Comparison of ENCODE assay signal across 12 cellular contexts in genomic region chr12:72282721-72283120, GRCh38. TPM values are rescaled to one million over a fixed set of nuclear protein-coding genes. Genes with fewer than 3 reads are reported as not detected.
DNase-seq lines count a peak whose midpoint lies in the region; FAIRE-seq and TF ChIP-seq lines count a peak whose summit lies in the region.
"Had no signal": no experiment of that assay in that cellular context is flagged by ENCODE, and none has a peak within 500 bp of the region (broad histone marks: within the 10 kb centered on the region; RNA-seq: fewer than 3 reads in every experiment).

No MANE protein-coding gene starts in this region.

- no peak overlapping the region for H3K27ac ChIP-seq in mammary epithelial cell (ENCODE audit: insufficient read depth, low read depth, low read length)

- H2AFZ ChIP-seq in mammary epithelial cell (ENCODE audit: low read depth, low read length) = peak overlapping the region; percentile 17

- H3K4me3 ChIP-seq in mammary epithelial cell (replicated peaks in 1 of 3; ENCODE audit: insufficient read depth in 1 of 3, low read depth in 2 of 3, low read length in 3 of 3) = no peak overlapping the region

- DNase-seq in Ammon's horn (ENCODE audit: low spot score) (peak; percentile 53), HFFc6 (peak; percentile 71), mammary epithelial cell (peak; percentile 51), medulla oblongata (ENCODE audit: extremely low spot score) (peak; percentile 51), HTR-8/SVneo (ENCODE audit: insufficient read length, low spot score) (no peak), GM19238 (ENCODE audit: insufficient read length, low spot score) (no peak)
- no peak for DNase-seq in stimulated activated CD4-positive, alpha-beta T cell treated with anti-CD3 and anti-CD28 coated beads, Interleukin-2, amount 100 ng/mL, for 24 hours
- DNase-seq in activated naive CD8-positive, alpha-beta T cell treated with anti-CD3 and anti-CD28 coated beads for 36 hours = no peak
- DNase-seq: amniotic stem cell; stimulated activated naive B cell treated with anti-CD40 and anti-IgM and Interleukin-4, amounts not matched to agents 10 μg/mL and 1 μg/mL and 100 μg/mL, for 72 hours had no signal

- no peak overlapping the region for H3K9ac ChIP-seq in mammary epithelial cell (ENCODE audit: insufficient read depth, low read length)

- no peak for FAIRE-seq in HTR-8/SVneo (lab: Jason Lieb, UNC)

- H3K9me3 ChIP-seq in mammary epithelial cell (replicated peaks; ENCODE audit: insufficient read depth, low read length) = no peaks in the 10 kb centered on the region

- no peaks in the 10 kb centered on the region; the same call in none of the 2 replicates for H3K27me3 Mint-ChIP-seq in HFFc6 (ENCODE audit: insufficient read depth)
- peaks cover 5% of the 10 kb centered on the region for H3K27me3 Mint-ChIP-seq in activated naive CD8-positive, alpha-beta T cell treated with anti-CD3 and anti-CD28 coated beads for 36 hours

- peak overlapping the region; percentile 70 for H3K27ac Mint-ChIP-seq in HFFc6
- no peak overlapping the region for H3K27ac Mint-ChIP-seq in activated naive CD8-positive, alpha-beta T cell treated with anti-CD3 and anti-CD28 coated beads for 36 hours
- H3K27ac Mint-ChIP-seq: stimulated activated naive B cell treated with anti-CD40 and anti-IgM and Interleukin-4, amounts not matched to agents 10 μg/mL and 1 μg/mL and 100 μg/mL, for 72 hours had no signal

- TF ChIP-seq CTCF in HFFc6 (IDR thresholded peaks at IDR 0.05) (peak; percentile 81), mammary epithelial cell (conservative IDR thresholded peaks at IDR 0.05 in 1 of 2, IDR thresholded peaks at IDR 0.05 in 1 of 2; ENCODE audit: extremely low read depth in 1 of 2, insufficient read depth in 1 of 2, low read depth in 1 of 2, low read length in 2 of 2) (peak; percentile 65 to 82)

- dilution Hi-C loops in mammary epithelial cell (cut with HindIII; ENCODE audit: low sequenced_read_pairs) = no loop called here

- intact Hi-C loops in mammary epithelial cell (cut with micrococcal nuclease) = loop anchor here (1.0 kb wide), 3 partner anchors 18 to 265 kb away; no protein-coding TSS in a partner anchor

- no peaks in the 10 kb centered on the region for H3K36me3 ChIP-seq in mammary epithelial cell (ENCODE audit: insufficient read depth, low read length)

- no peaks in the 10 kb centered on the region for H4K20me1 ChIP-seq in mammary epithelial cell (ENCODE audit: insufficient read depth, low read length)

- no peak overlapping the region for H3K4me2 ChIP-seq in mammary epithelial cell (ENCODE audit: insufficient read depth, low read depth, low read length)

- 14% methylated on average over 1 of the region's 1 CpG for WGBS in mammary epithelial cell (ENCODE audit: low coverage, missing lambda C conversion rate)

- H3K79me2 ChIP-seq in mammary epithelial cell (ENCODE audit: insufficient read depth, low read length) = peaks cover 24% of the 10 kb centered on the region

- H3K27me3 ChIP-seq in mammary epithelial cell (ENCODE audit: insufficient read depth, low read length) = no peaks in the 10 kb centered on the region

- H3K4me3 Mint-ChIP-seq in HFFc6 = peak overlapping the region; percentile 31; the same call in 1 of the 2 replicates
- H3K4me3 Mint-ChIP-seq in activated naive CD8-positive, alpha-beta T cell treated with anti-CD3 and anti-CD28 coated beads for 36 hours = no peak overlapping the region
- H3K4me3 Mint-ChIP-seq: stimulated activated naive B cell treated with anti-CD40 and anti-IgM and Interleukin-4, amounts not matched to agents 10 μg/mL and 1 μg/mL and 100 μg/mL, for 72 hours had no signal

- H3K9me3 Mint-ChIP-seq in HFFc6 = peaks cover 14% of the 10 kb centered on the region
- peaks cover 1% of the 10 kb centered on the region for H3K9me3 Mint-ChIP-seq in activated naive CD8-positive, alpha-beta T cell treated with anti-CD3 and anti-CD28 coated beads for 36 hours

- CTCF ChIA-PET in mammary epithelial cell (lab: Charles Lee; ENCODE audit: low non-redundant PET) = interaction anchor here (0.7 kb wide), 1 partner anchor 347 kb away, joined by 3 read pairs; no protein-coding TSS in a partner anchor

- H3K36me3 Mint-ChIP-seq in HFFc6 (ENCODE audit: low read depth) = peaks cover 31% of the 10 kb centered on the region
- no peaks in the 10 kb centered on the region for H3K36me3 Mint-ChIP-seq in activated naive CD8-positive, alpha-beta T cell treated with anti-CD3 and anti-CD28 coated beads for 36 hours
- H3K36me3 Mint-ChIP-seq: stimulated activated naive B cell treated with anti-CD40 and anti-IgM and Interleukin-4, amounts not matched to agents 10 μg/mL and 1 μg/mL and 100 μg/mL, for 72 hours had no signal

- no TSS peak for BruUV-seq in mammary epithelial cell (replicated peaks; lab: Mats Ljungman, UMichigan)

- H3K4me1 ChIP-seq in mammary epithelial cell (ENCODE audit: insufficient read depth, low read length) = peaks cover 21% of the 10 kb centered on the region

- in situ Hi-C loops in mammary epithelial cell (cut with MboI; ENCODE audit: low sequenced_read_pairs in 2 of 2) = loop anchor here in 1 of 2 donors (10.0 kb wide), 1 partner anchor 268 kb away; no protein-coding TSS in a partner anchor

- H3K4me1 Mint-ChIP-seq in HFFc6 (ENCODE audit: low read depth) = peaks cover 94% of the 10 kb centered on the region
- H3K4me1 Mint-ChIP-seq in activated naive CD8-positive, alpha-beta T cell treated with anti-CD3 and anti-CD28 coated beads for 36 hours = no peaks in the 10 kb centered on the region
- H3K4me1 Mint-ChIP-seq: stimulated activated naive B cell treated with anti-CD40 and anti-IgM and Interleukin-4, amounts not matched to agents 10 μg/mL and 1 μg/mL and 100 μg/mL, for 72 hours had no signal

RNA-seq across cellular contexts. Expression of gene TRHDE, which starts 10.6 kb away (rescaled TPM):
- total RNA-seq in HFFc6 (2021; fragmentation: NEBNext Ultra II Directional; extraction: Animal tissue kit (Norgen Biotek cat#: 25700)) = 100 to 1,000 TPM in 2 of 6 experiments, 10 to 100 TPM in 4; 65.7 to 106 (median 93.3) TPM
- total RNA-seq in mammary epithelial cell = 1 to 10 TPM in 1 of 2 donors, under 1 TPM in 1; 0.17 to 5.2 TPM
- 3.9 TPM for polyA plus RNA-seq in mammary epithelial cell
- polyA minus RNA-seq in mammary epithelial cell = 10.2 TPM
- not detected for total RNA-seq in activated naive CD8-positive, alpha-beta T cell treated with anti-CD3 and anti-CD28 coated beads for 36 hours
- total RNA-seq: NCI-H460, pulmonary artery endothelial cell had no signal

Comparison
In these comparisons a context has a peak if more than half of its experiments do, and no peak if none do; other contexts are left out.
1. DNase-seq: peak in Ammon's horn (single experiment), HFFc6 (single experiment), mammary epithelial cell (single experiment) and medulla oblongata (single experiment); none in HTR-8/SVneo (single experiment), stimulated activated CD4-positive, alpha-beta T cell treated with anti-CD3 and anti-CD28 coated beads, Interleukin-2, amount 100 ng/mL, for 24 hours (0 of 2), activated naive CD8-positive, alpha-beta T cell treated with anti-CD3 and anti-CD28 coated beads for 36 hours (single experiment) and GM19238 (single experiment).
2. RNA of gene TRHDE, which starts 10.6 kb away (total RNA-seq): 65.7 to 106 TPM in HFFc6; 0.17 to 5.2 TPM in mammary epithelial cell and not detected in activated naive CD8-positive, alpha-beta T cell treated with anti-CD3 and anti-CD28 coated beads for 36 hours; every median in the first group is over 10 times any median in the second.